1 cellular context compared by ENCODE assay signal in genomic region chr5:179818746-179819295, GRCh38.
TF ChIP-seq lines count a peak whose summit lies in the region.

No MANE protein-coding gene starts in this region.

TF ChIP-seq in K562, 482 proteins besides CTCF, POLR2A, EP300 and RAD21 (continued from another document and continues in another):
- TF ChIP-seq SRF (CRISPR knock-in tag; IDR thresholded peaks at IDR 0.05): peak in 1 of 2 experiments; percentile 50; a peak in 1 of 4 replicates
- TF ChIP-seq PRDM10 (IDR thresholded peaks at IDR 0.05; ENCODE audit: partially characterized antibody): peak; percentile 88
- TF ChIP-seq ZNF24 (IDR thresholded peaks at IDR 0.05): no peak; the same call in 1 of the 2 replicates
- no peak for TF ChIP-seq ZNF124 (CRISPR knock-in tag; IDR thresholded peaks at IDR 0.05)
- no peak for TF ChIP-seq ZNF696 (CRISPR knock-in tag; conservative IDR thresholded peaks at IDR 0.05)
- no peak for TF ChIP-seq ZNF436 (CRISPR knock-in tag; IDR thresholded peaks at IDR 0.05)
- TF ChIP-seq HDAC1 (IDR thresholded peaks at IDR 0.05): peak in 1 of 2 experiments; percentile 76; a peak in 3 of 4 replicates
- TF ChIP-seq YY1 (IDR thresholded peaks at IDR 0.05; ENCODE audit: borderline replicate concordance in 1 of 3, control insufficient read depth in 1 of 3, extremely low read depth in 1 of 3, insufficient read depth in 3 of 3, insufficient read length in 1 of 3, insufficient replicate concordance in 2 of 3, low read depth in 1 of 3, low read length in 2 of 3): peak in 1 of 3 experiments; percentile 34
- no peak for TF ChIP-seq ZFP1 (CRISPR knock-in tag; IDR thresholded peaks at IDR 0.05)
- TF ChIP-seq ASH1L (IDR thresholded peaks at IDR 0.05; ENCODE audit: borderline replicate concordance, low read depth, partially characterized antibody): no peak
- no peak for TF ChIP-seq MCM3 (IDR thresholded peaks at IDR 0.05)
- no peak for TF ChIP-seq PPARD (CRISPR knock-in tag; IDR thresholded peaks at IDR 0.05)
- no peak for TF ChIP-seq SRSF7 (optimal IDR thresholded peaks at IDR 0.05; ENCODE audit: low read depth, low read length)
- peak; percentile 97 for TF ChIP-seq FOXJ2 (tag; IDR thresholded peaks at IDR 0.05)
- peak; percentile 22 for TF ChIP-seq ZFP36 (IDR thresholded peaks at IDR 0.05; ENCODE audit: low read depth, low read length, partially characterized antibody)
- TF ChIP-seq CEBPB (tag; IDR thresholded peaks at IDR 0.05): peak; percentile 85
- TF ChIP-seq LEF1 (IDR thresholded peaks at IDR 0.05): peak; percentile 88
- TF ChIP-seq TEAD1 (CRISPR knock-in tag; IDR thresholded peaks at IDR 0.05): peak; percentile 19 to 20; a peak in 1 of 4 replicates
- TF ChIP-seq DDX20 (tag; IDR thresholded peaks at IDR 0.05; ENCODE audit: low read depth): no peak
- no peak for TF ChIP-seq RFX7 (CRISPR knock-in tag; IDR thresholded peaks at IDR 0.05)
- peak; percentile 42; the same call in 1 of the 2 replicates for TF ChIP-seq EGR1 (conservative IDR thresholded peaks at IDR 0.05)
- TF ChIP-seq CREB1 (IDR thresholded peaks at IDR 0.05): peak; percentile 71
- peak; percentile 70; the same call in 1 of the 2 replicates for TF ChIP-seq CREB1 (CRISPR knock-in tag; IDR thresholded peaks at IDR 0.05)
- TF ChIP-seq ETV1 (tag; conservative IDR thresholded peaks at IDR 0.05; ENCODE audit: low read depth): peak; percentile 85
- peak; percentile 74; the same call in 1 of the 2 replicates for TF ChIP-seq RREB1 (CRISPR knock-in tag; IDR thresholded peaks at IDR 0.05)
- TF ChIP-seq MYC (IDR thresholded peaks at IDR 0.05; ENCODE audit: low read depth, low read length): no peak
- no peak for TF ChIP-seq MYC (CRISPR knock-in tag; IDR thresholded peaks at IDR 0.05; ENCODE audit: borderline replicate concordance, low read depth)
- peak; percentile 67; the same call in 1 of the 2 replicates for TF ChIP-seq FOXP1 (CRISPR knock-in tag; IDR thresholded peaks at IDR 0.05)
- TF ChIP-seq ZBTB40 (IDR thresholded peaks at IDR 0.05): 0 out of 2 replicates have a peak, but pooled peaks have one; percentile 24
- TF ChIP-seq ZBTB40 (CRISPR knock-in tag; IDR thresholded peaks at IDR 0.05): no peak
- peak; percentile 83; the same call in 1 of the 2 replicates for TF ChIP-seq TFAP4 (CRISPR knock-in tag; IDR thresholded peaks at IDR 0.05; ENCODE audit: borderline replicate concordance)
- TF ChIP-seq ZEB2 (IDR thresholded peaks at IDR 0.05): peak; percentile 83
- TF ChIP-seq E2F8 (IDR thresholded peaks at IDR 0.05; ENCODE audit: low read depth, partially characterized antibody): peak; percentile 38
- TF ChIP-seq ATF4 (CRISPR knock-in tag; IDR thresholded peaks at IDR 0.05): no peak
- TF ChIP-seq CBX3 (IDR thresholded peaks at IDR 0.05; ENCODE audit: borderline replicate concordance in 1 of 2, low read length in 2 of 2): no peak
- TF ChIP-seq ZNF316 (IDR thresholded peaks at IDR 0.05): peak; percentile 60
- peak; percentile 81 for TF ChIP-seq ARID1B (IDR thresholded peaks at IDR 0.05)
